ENCODE assay signal across 21 cellular contexts in the genomic region with DNA sequence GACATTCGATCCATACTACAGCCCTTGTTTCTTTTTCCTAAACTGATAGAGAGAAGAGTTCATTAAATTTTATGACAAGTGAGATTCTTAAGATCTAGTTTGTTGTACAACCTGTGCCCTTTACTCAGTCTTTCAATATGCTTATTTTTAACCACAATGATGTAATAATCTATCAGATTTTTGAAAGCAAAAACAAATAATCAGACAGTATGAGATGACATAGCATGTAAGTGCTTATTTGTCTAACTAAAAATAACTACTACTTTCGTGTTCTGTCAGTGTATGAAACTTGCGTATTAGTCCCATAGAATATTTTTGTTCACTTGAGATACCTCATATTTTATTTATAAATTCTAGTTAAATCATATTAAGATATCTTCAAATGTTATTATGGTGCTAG.
"Had no signal": no experiment of that assay in that cellular context is flagged by ENCODE, and none has a peak within 500 bp of the region (broad histone marks: within the 10 kb centered on the region; RNA-seq: fewer than 3 reads in every experiment).

No MANE protein-coding gene starts in this region.

- H3K4me1 ChIP-seq: left ventricle myocardium inferior, lower lobe of right lung, right atrium auricular region had no signal

- ATAC-seq: esophagus mucosa, heart left ventricle, left cardiac atrium, lower lobe of right lung had no signal

- H3K4me3 ChIP-seq: heart left ventricle, left ventricle myocardium inferior, lower lobe of right lung, neural progenitor cell, ovary, right atrium auricular region, sigmoid colon had no signal

- H3K27me3 ChIP-seq: heart left ventricle, neural progenitor cell, ovary, right atrium auricular region, sigmoid colon had no signal

- DNase-seq: effector memory CD4-positive, alpha-beta T cell; heart left ventricle; hypothalamus; kidney; left cardiac atrium; left ventricle myocardium inferior; lower lobe of right lung; mesenchymal stem cell; midbrain; nucleus accumbens; ovary; sigmoid colon; small intestine; stimulated activated CD4-positive, alpha-beta T cell treated with anti-CD3 and anti-CD28 coated beads, Interleukin-2, amount 100 ng/mL, for 48 hours; stimulated activated naive CD4-positive, alpha-beta T cell treated with Interleukin-2 at 50 U/mL for 16 hours had no signal

- H3K36me3 ChIP-seq: heart left ventricle, left ventricle myocardium inferior, lower lobe of right lung, ovary, right atrium auricular region, sigmoid colon had no signal

- H3K4me2 ChIP-seq: neural progenitor cell had no signal

- H2AFZ ChIP-seq: neural progenitor cell had no signal

- H3K9me3 ChIP-seq: heart left ventricle, left ventricle myocardium inferior, lower lobe of right lung, ovary, right atrium auricular region, sigmoid colon had no signal

- H3K9ac ChIP-seq: neural progenitor cell had no signal

- H3K27ac ChIP-seq: heart left ventricle, left ventricle myocardium inferior, lower lobe of right lung, neural progenitor cell, ovary, right atrium auricular region, sigmoid colon had no signal

- FAIRE-seq: endometrium, frontal cortex, kidney, small intestine, urothelium cell line had no signal
